In the genomic region with DNA sequence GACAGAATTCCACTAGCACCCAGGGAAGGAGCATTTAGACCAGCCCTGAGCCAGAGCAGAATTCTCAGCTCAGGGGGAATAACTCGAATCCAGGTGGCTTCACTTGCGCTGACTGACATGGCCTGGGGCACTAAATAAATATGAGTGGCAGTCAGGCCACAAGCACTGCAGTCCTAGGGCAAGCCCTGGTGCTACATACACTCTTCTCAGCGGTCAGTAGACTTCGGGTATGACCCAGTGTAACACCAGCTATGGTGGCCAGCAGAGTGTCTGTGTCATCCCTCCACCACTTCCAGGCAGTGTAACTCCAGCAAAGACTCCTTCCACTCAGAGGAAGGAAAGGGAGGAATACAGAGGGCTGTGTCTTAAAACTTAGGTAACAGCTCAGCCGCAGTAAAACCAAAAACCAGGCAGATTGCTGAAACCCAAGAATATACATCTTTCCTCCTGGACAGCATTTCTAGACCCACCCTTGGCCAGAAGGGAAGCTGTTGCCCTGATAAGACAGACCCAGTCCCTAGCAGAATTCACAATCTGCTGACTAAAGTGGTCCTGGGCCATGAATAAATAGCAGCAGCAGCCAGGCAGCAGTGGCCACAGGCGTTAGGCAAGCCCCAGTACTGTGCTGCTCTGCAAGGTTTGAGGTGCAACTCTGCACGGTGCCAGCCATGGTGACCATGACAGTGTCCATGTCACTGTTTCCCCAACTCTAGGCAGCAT, we compare ENCODE assay signal across 1 cellular context.
TF ChIP-seq lines count a peak whose summit lies in the region.

No MANE protein-coding gene starts in this region.

TF ChIP-seq in H1, 55 proteins besides CTCF, POLR2A, EP300 and RAD21:
- TF ChIP-seq, protein P1, sequence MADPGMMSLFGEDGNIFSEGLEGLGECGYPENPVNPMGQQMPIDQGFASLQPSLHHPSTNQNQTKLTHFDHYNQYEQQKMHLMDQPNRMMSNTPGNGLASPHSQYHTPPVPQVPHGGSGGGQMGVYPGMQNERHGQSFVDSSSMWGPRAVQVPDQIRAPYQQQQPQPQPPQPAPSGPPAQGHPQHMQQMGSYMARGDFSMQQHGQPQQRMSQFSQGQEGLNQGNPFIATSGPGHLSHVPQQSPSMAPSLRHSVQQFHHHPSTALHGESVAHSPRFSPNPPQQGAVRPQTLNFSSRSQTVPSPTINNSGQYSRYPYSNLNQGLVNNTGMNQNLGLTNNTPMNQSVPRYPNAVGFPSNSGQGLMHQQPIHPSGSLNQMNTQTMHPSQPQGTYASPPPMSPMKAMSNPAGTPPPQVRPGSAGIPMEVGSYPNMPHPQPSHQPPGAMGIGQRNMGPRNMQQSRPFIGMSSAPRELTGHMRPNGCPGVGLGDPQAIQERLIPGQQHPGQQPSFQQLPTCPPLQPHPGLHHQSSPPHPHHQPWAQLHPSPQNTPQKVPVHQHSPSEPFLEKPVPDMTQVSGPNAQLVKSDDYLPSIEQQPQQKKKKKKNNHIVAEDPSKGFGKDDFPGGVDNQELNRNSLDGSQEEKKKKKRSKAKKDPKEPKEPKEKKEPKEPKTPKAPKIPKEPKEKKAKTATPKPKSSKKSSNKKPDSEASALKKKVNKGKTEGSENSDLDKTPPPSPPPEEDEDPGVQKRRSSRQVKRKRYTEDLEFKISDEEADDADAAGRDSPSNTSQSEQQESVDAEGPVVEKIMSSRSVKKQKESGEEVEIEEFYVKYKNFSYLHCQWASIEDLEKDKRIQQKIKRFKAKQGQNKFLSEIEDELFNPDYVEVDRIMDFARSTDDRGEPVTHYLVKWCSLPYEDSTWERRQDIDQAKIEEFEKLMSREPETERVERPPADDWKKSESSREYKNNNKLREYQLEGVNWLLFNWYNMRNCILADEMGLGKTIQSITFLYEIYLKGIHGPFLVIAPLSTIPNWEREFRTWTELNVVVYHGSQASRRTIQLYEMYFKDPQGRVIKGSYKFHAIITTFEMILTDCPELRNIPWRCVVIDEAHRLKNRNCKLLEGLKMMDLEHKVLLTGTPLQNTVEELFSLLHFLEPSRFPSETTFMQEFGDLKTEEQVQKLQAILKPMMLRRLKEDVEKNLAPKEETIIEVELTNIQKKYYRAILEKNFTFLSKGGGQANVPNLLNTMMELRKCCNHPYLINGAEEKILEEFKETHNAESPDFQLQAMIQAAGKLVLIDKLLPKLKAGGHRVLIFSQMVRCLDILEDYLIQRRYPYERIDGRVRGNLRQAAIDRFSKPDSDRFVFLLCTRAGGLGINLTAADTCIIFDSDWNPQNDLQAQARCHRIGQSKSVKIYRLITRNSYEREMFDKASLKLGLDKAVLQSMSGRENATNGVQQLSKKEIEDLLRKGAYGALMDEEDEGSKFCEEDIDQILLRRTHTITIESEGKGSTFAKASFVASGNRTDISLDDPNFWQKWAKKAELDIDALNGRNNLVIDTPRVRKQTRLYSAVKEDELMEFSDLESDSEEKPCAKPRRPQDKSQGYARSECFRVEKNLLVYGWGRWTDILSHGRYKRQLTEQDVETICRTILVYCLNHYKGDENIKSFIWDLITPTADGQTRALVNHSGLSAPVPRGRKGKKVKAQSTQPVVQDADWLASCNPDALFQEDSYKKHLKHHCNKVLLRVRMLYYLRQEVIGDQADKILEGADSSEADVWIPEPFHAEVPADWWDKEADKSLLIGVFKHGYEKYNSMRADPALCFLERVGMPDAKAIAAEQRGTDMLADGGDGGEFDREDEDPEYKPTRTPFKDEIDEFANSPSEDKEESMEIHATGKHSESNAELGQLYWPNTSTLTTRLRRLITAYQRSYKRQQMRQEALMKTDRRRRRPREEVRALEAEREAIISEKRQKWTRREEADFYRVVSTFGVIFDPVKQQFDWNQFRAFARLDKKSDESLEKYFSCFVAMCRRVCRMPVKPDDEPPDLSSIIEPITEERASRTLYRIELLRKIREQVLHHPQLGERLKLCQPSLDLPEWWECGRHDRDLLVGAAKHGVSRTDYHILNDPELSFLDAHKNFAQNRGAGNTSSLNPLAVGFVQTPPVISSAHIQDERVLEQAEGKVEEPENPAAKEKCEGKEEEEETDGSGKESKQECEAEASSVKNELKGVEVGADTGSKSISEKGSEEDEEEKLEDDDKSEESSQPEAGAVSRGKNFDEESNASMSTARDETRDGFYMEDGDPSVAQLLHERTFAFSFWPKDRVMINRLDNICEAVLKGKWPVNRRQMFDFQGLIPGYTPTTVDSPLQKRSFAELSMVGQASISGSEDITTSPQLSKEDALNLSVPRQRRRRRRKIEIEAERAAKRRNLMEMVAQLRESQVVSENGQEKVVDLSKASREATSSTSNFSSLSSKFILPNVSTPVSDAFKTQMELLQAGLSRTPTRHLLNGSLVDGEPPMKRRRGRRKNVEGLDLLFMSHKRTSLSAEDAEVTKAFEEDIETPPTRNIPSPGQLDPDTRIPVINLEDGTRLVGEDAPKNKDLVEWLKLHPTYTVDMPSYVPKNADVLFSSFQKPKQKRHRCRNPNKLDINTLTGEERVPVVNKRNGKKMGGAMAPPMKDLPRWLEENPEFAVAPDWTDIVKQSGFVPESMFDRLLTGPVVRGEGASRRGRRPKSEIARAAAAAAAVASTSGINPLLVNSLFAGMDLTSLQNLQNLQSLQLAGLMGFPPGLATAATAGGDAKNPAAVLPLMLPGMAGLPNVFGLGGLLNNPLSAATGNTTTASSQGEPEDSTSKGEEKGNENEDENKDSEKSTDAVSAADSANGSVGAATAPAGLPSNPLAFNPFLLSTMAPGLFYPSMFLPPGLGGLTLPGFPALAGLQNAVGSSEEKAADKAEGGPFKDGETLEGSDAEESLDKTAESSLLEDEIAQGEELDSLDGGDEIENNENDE (IDR thresholded peaks at IDR 0.05; ENCODE audit: insufficient replicate concordance, low read length) = no peak
- TF ChIP-seq JUND (IDR thresholded peaks at IDR 0.05; ENCODE audit: low read length) = no peak
- TF ChIP-seq JUN (IDR thresholded peaks at IDR 0.05; ENCODE audit: low read depth, low read length) = no peak
- TF ChIP-seq YY1 (IDR thresholded peaks at IDR 0.05; ENCODE audit: low read depth, low read length) = no peak
- TF ChIP-seq, protein P2, sequence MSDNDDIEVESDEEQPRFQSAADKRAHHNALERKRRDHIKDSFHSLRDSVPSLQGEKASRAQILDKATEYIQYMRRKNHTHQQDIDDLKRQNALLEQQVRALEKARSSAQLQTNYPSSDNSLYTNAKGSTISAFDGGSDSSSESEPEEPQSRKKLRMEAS (IDR thresholded peaks at IDR 0.05) = no peak
- no peak for TF ChIP-seq RBBP5 (IDR thresholded peaks at IDR 0.05; ENCODE audit: borderline replicate concordance, low read depth, low read length)
